ENCODE assay signal across 8 cellular contexts in the genomic region with DNA sequence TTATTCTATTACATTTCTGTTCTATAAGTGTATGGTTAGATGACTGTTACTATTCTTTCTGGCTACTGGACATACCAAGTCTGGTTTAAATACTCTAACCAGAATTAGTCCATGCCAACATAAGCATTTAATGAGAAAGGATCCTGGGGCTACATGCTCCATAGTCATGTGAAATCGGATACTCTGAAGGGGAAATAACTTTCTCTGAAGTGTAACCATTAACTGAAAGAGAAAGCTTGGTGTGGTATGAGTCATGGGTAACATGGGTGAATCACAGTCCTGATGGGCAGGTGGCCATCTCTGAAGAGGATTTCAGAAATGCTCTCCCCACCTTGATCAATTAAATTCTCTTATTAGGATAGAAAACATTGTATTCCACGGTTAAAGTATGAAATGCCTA.
DNase-seq lines count a peak whose midpoint lies in the region; ATAC-seq and TF ChIP-seq lines count a peak whose summit lies in the region.

No MANE protein-coding gene starts in this region.

- H3K9me2 ChIP-seq in PC-3 (replicated peaks; ENCODE audit: low read length) = no peaks in the 10 kb centered on the region

- POLR2A ChIA-PET in PC-3 (lab: Charles Lee; ENCODE audit: unreplicated experiment) = interaction anchor here (0.5 kb wide), 1 partner anchor 63 kb away, joined by 3 read pairs; no protein-coding TSS in a partner anchor
- POLR2A ChIA-PET in activated CD4-positive, alpha-beta memory T cell treated with anti-CD3 and anti-CD28 coated beads, Interleukin-2, amount 10 ng/mL, durations not matched to agents 7 days and 5 days (lab: Charles Lee) = no interaction called here

- no peak overlapping the region for H3K27ac Mint-ChIP-seq in activated T-cell treated with anti-CD3 and anti-CD28 coated beads, Interleukin-2, amount 50 U/mL, for 72 hours
- no peak overlapping the region for H3K27ac Mint-ChIP-seq in activated T-cell treated with anti-CD3 and anti-CD28 coated beads, Interleukin-2, amount 50 U/mL, for 24 hours
- H3K27ac Mint-ChIP-seq in activated CD4-positive, alpha-beta memory T cell treated with anti-CD3 and anti-CD28 coated beads, Interleukin-2, amount 10 ng/mL, durations not matched to agents 7 days and 5 days = no peak overlapping the region

- H3K4me3 Mint-ChIP-seq in activated T-cell treated with anti-CD3 and anti-CD28 coated beads, Interleukin-2, amount 50 U/mL, for 72 hours = no peak overlapping the region
- H3K4me3 Mint-ChIP-seq in activated T-cell treated with anti-CD3 and anti-CD28 coated beads, Interleukin-2, amount 50 U/mL, for 24 hours = no peak overlapping the region
- no peak overlapping the region for H3K4me3 Mint-ChIP-seq in activated CD4-positive, alpha-beta memory T cell treated with anti-CD3 and anti-CD28 coated beads, Interleukin-2, amount 10 ng/mL, durations not matched to agents 7 days and 5 days

- no peaks in the 10 kb centered on the region for H3K9me3 Mint-ChIP-seq in activated T-cell treated with anti-CD3 and anti-CD28 coated beads, Interleukin-2, amount 50 U/mL, for 72 hours
- no peaks in the 10 kb centered on the region for H3K9me3 Mint-ChIP-seq in activated T-cell treated with anti-CD3 and anti-CD28 coated beads, Interleukin-2, amount 50 U/mL, for 24 hours
- no peaks in the 10 kb centered on the region for H3K9me3 Mint-ChIP-seq in activated CD4-positive, alpha-beta memory T cell treated with anti-CD3 and anti-CD28 coated beads, Interleukin-2, amount 10 ng/mL, durations not matched to agents 7 days and 5 days

- no peaks in the 10 kb centered on the region for H3F3A ChIP-seq in PC-3 (ENCODE audit: low read length, unreplicated experiment)

- H3K4me3 ChIP-seq in PC-3 (ENCODE audit: low read length) = no peak overlapping the region
- H3K4me3 ChIP-seq in left lung = no peak overlapping the region

- CTCF ChIA-PET in PC-3 (lab: Charles Lee) = no interaction called here
- CTCF ChIA-PET in activated CD4-positive, alpha-beta memory T cell treated with anti-CD3 and anti-CD28 coated beads, Interleukin-2, amount 10 ng/mL, durations not matched to agents 7 days and 5 days (lab: Charles Lee) = no interaction called here

- intact Hi-C loops in PC-3 (cut with micrococcal nuclease) = loop anchor here (5.0 to 10.0 kb wide), 2 partner anchors 70 to 227 kb away; a partner anchor contains a TSS
- intact Hi-C loops in left lung (cut with DNase I) = no loop called here

- H3K27ac ChIP-seq in PC-3 (ENCODE audit: low read length) (no peak overlapping the region), left lung (no peak overlapping the region)

- no peaks in the 10 kb centered on the region for H4K20me1 ChIP-seq in PC-3 (ENCODE audit: low read length)

- no peaks in the 10 kb centered on the region for H3K36me3 Mint-ChIP-seq in activated T-cell treated with anti-CD3 and anti-CD28 coated beads, Interleukin-2, amount 50 U/mL, for 72 hours (ENCODE audit: insufficient read depth in 2 of 2)
- H3K36me3 Mint-ChIP-seq in activated T-cell treated with anti-CD3 and anti-CD28 coated beads, Interleukin-2, amount 50 U/mL, for 24 hours (ENCODE audit: low read depth) = no peaks in the 10 kb centered on the region
- H3K36me3 Mint-ChIP-seq in activated CD4-positive, alpha-beta memory T cell treated with anti-CD3 and anti-CD28 coated beads, Interleukin-2, amount 10 ng/mL, durations not matched to agents 7 days and 5 days (ENCODE audit: low read depth) = no peaks in the 10 kb centered on the region

- DNase-seq in activated T-cell treated with anti-CD3 and anti-CD28 coated beads, Interleukin-2, amount 50 U/mL, for 72 hours = peak in 1 of 2 donors; percentile 1
- DNase-seq in activated T-cell treated with anti-CD3 and anti-CD28 coated beads, Interleukin-2, amount 50 U/mL, for 24 hours = no peak
- peak; percentile 95 for DNase-seq in PC-3
- no peak for DNase-seq in left lung
- DNase-seq in activated CD4-positive, alpha-beta memory T cell treated with anti-CD3 and anti-CD28 coated beads, Interleukin-2, amount 10 ng/mL, durations not matched to agents 7 days and 5 days = no peak
- no peak for DNase-seq in NK-92 treated with Interleukin-12 subunit alpha and Interleukin-12 subunit beta, amount 100 ng/mL, for 24 hours (lab: John Stamatoyannopoulos, UW)
- no peak for DNase-seq in stimulated activated CD4-positive, alpha-beta T cell treated with anti-CD3 and anti-CD28 coated beads, Interleukin-1b, Interleukin-23, amount 100 ng/mL, for 48 hours

- peaks cover 21% of the 10 kb centered on the region for H3K4me1 ChIP-seq in PC-3 (ENCODE audit: insufficient read depth, low read length)
- H3K4me1 ChIP-seq in left lung = no peaks in the 10 kb centered on the region

- no peaks in the 10 kb centered on the region for H3K27me3 Mint-ChIP-seq in activated T-cell treated with anti-CD3 and anti-CD28 coated beads, Interleukin-2, amount 50 U/mL, for 72 hours (ENCODE audit: low read depth)
- no peaks in the 10 kb centered on the region for H3K27me3 Mint-ChIP-seq in activated T-cell treated with anti-CD3 and anti-CD28 coated beads, Interleukin-2, amount 50 U/mL, for 24 hours
- H3K27me3 Mint-ChIP-seq in activated CD4-positive, alpha-beta memory T cell treated with anti-CD3 and anti-CD28 coated beads, Interleukin-2, amount 10 ng/mL, durations not matched to agents 7 days and 5 days = no peaks in the 10 kb centered on the region

- H3K4me1 Mint-ChIP-seq in activated T-cell treated with anti-CD3 and anti-CD28 coated beads, Interleukin-2, amount 50 U/mL, for 72 hours (ENCODE audit: low read depth) = peaks cover 17% of the 10 kb centered on the region
- peaks cover 12% of the 10 kb centered on the region for H3K4me1 Mint-ChIP-seq in activated T-cell treated with anti-CD3 and anti-CD28 coated beads, Interleukin-2, amount 50 U/mL, for 24 hours (ENCODE audit: low read depth)
- H3K4me1 Mint-ChIP-seq in activated CD4-positive, alpha-beta memory T cell treated with anti-CD3 and anti-CD28 coated beads, Interleukin-2, amount 10 ng/mL, durations not matched to agents 7 days and 5 days = no peaks in the 10 kb centered on the region

- no peak overlapping the region for H2AFZ ChIP-seq in PC-3 (ENCODE audit: low read length)

- peak; percentile 75 to 82 for ATAC-seq in activated T-cell treated with anti-CD3 and anti-CD28 coated beads, Interleukin-2, amount 50 U/mL, for 72 hours (replicated peaks in 1 of 2)
- ATAC-seq in HG02943 (IDR thresholded peaks at IDR 0.05; ENCODE audit: low read depth, unreplicated experiment) (peak; percentile 93), PC-3 (peak; percentile 99), left lung (peak; percentile 73)

- H3K4me2 ChIP-seq in PC-3 (ENCODE audit: low read length) = no peak overlapping the region

- no peak overlapping the region for H3K9ac ChIP-seq in PC-3 (ENCODE audit: low read length)

- H3K9me3 ChIP-seq in PC-3 (ENCODE audit: low read length) = no peaks in the 10 kb centered on the region
- no peaks in the 10 kb centered on the region for H3K9me3 ChIP-seq in left lung

- BruUV-seq in PC-3 (replicated peaks; lab: Mats Ljungman, UMichigan) = no TSS peak

- H3K36me3 ChIP-seq in PC-3 (ENCODE audit: low read depth, low read length) (no peaks in the 10 kb centered on the region), left lung (no peaks in the 10 kb centered on the region)

- H3K27me3 ChIP-seq in PC-3 (ENCODE audit: low read length) = no peaks in the 10 kb centered on the region
- H3K27me3 ChIP-seq in left lung = no peaks in the 10 kb centered on the region

- no peaks in the 10 kb centered on the region for H3K79me2 ChIP-seq in PC-3 (ENCODE audit: low read length)

- TF ChIP-seq CTCF in PC-3 (conservative IDR thresholded peaks at IDR 0.05; ENCODE audit: low read depth, low read length) (no peak), left lung (IDR thresholded peaks at IDR 0.05) (no peak)
